Comparison of ENCODE assay signal across 17 cellular contexts in genomic region chr15:71729319-71729718, GRCh38.
DNase-seq lines count a peak whose midpoint lies in the region; ATAC-seq, FAIRE-seq and TF ChIP-seq lines count a peak whose summit lies in the region.
"Had no signal": no experiment of that assay in that cellular context is flagged by ENCODE, and none has a peak within 500 bp of the region (broad histone marks: within the 10 kb centered on the region; RNA-seq: fewer than 3 reads in every experiment).

No MANE protein-coding gene starts in this region.

- no peak overlapping the region for H3K9ac ChIP-seq in K562 (ENCODE audit: insufficient read depth in 1 of 2, low read depth in 2 of 2, low read length in 2 of 2)
- H3K9ac ChIP-seq: BLaER1 treated with 17β-estradiol and CSF1 and Interleukin-3, amounts not matched to agents 10 nM and 100 nM had no signal

- CTCF ChIA-PET in K562 (lab: Yijun Ruan, JAX; ENCODE audit: low intra/inter-chr PET ratio), result no interaction called here

- WGBS in K562 (ENCODE audit: insufficient coverage, low coverage, missing lambda C conversion rate), result 0% methylated on average over 2 of the region's 2 CpGs
- WGBS in upper lobe of left lung, 2 donors, result 33 to 45% methylated on average over 2 of the region's 2 CpGs

- no peaks in the 10 kb centered on the region; the same call in 1 of the 2 replicates for H4K20me1 ChIP-seq in K562 (replicated peaks; ENCODE audit: control insufficient read depth, insufficient read depth, low read length)
- H4K20me1 ChIP-seq: BLaER1 treated with 17β-estradiol and CSF1 and Interleukin-3, amounts not matched to agents 10 nM and 100 nM had no signal

- intact Hi-C loops in left ventricle myocardium inferior (cut with micrococcal nuclease), result no loop called here
- intact Hi-C loops in cardiac septum (cut with DNase I), result no loop called here
- intact Hi-C loops in K562 (cut with micrococcal nuclease), result no loop called here
- intact Hi-C loops in sciatic nerve (cut with DNase I), result loop anchor here (10.0 kb wide), 1 partner anchor 285 kb away; no protein-coding TSS in a partner anchor
- intact Hi-C loops in vagina (cut with DNase I), result no loop called here

- DNase-seq in left ventricle myocardium inferior (no peak), cardiac septum (ENCODE audit: low spot score) (no peak), K562 (ENCODE audit: extremely low read depth in 1 of 4, low spot score in 3 of 4) (no peak), sciatic nerve (ENCODE audit: low spot score) (no peak), vagina (ENCODE audit: extremely low spot score in 2 of 2) (no peak), upper lobe of left lung (no peak), RPMI8226 (no peak), glomerular visceral epithelial cell (ENCODE audit: extremely low spot score) (no peak)
- DNase-seq: 8988T; ACHN; Calu3; CD4-positive, CD25-positive, alpha-beta regulatory T cell; DMS 273 treated with DMSO at 0.1 percent for 48 hours; HCEC 1CT; HFFc6 had no signal

- FAIRE-seq in K562 (lab: Jason Lieb, UNC), result no peak
- FAIRE-seq: HTR-8/SVneo had no signal

- peak overlapping the region; percentile 47 for H3K27ac ChIP-seq in left ventricle myocardium inferior (replicated peaks)
- H3K27ac ChIP-seq in K562 (ENCODE audit: extremely low read depth, low read depth, low read length), result no peak overlapping the region
- H3K27ac ChIP-seq in vagina, result peak overlapping the region; percentile 63
- no peak overlapping the region for H3K27ac ChIP-seq in upper lobe of left lung
- H3K27ac ChIP-seq: BLaER1 treated with 17β-estradiol and CSF1 and Interleukin-3, amounts not matched to agents 10 nM and 100 nM had no signal

- H3K9me1 ChIP-seq in K562 (ENCODE audit: control insufficient read depth, insufficient read depth, low read length), result no peaks in the 10 kb centered on the region

- H3K79me2 ChIP-seq in K562 (ENCODE audit: control insufficient read depth, insufficient read depth, low read length), result no peaks in the 10 kb centered on the region

- TF ChIP-seq EP300 in K562 (IDR thresholded peaks at IDR 0.05; ENCODE audit: low read length) (no peak), upper lobe of left lung (IDR thresholded peaks at IDR 0.05) (no peak)

- no TSS peak for BruUV-seq in K562 (replicated peaks; lab: Mats Ljungman, UMichigan)

- ATAC-seq in K562, result no peak
- ATAC-seq in sciatic nerve, result peak; percentile 33
- ATAC-seq in upper lobe of left lung (ENCODE audit: low FRiP score in 2 of 2), result no peak

- no peak overlapping the region for H2AFZ ChIP-seq in K562 (ENCODE audit: low read depth, low read length)

- H3K36me3 ChIP-seq in left ventricle myocardium inferior (no peaks in the 10 kb centered on the region), K562 (ENCODE audit: control insufficient read depth, insufficient read depth, low read length) (no peaks in the 10 kb centered on the region), vagina (no peaks in the 10 kb centered on the region), upper lobe of left lung (no peaks in the 10 kb centered on the region)
- H3K36me3 ChIP-seq: BLaER1 treated with 17β-estradiol and CSF1 and Interleukin-3, amounts not matched to agents 10 nM and 100 nM had no signal

- H3K4me3 ChIP-seq in left ventricle myocardium inferior (no peak overlapping the region), K562 (no peak overlapping the region), vagina (no peak overlapping the region), upper lobe of left lung (no peak overlapping the region)
- H3K4me3 ChIP-seq: BLaER1 treated with 17β-estradiol and CSF1 and Interleukin-3, amounts not matched to agents 10 nM and 100 nM had no signal

- H3K9me3 ChIP-seq in left ventricle myocardium inferior (replicated peaks) (no peaks in the 10 kb centered on the region), K562 (replicated peaks; ENCODE audit: control insufficient read depth, insufficient read depth, low read depth, low read length) (no peaks in the 10 kb centered on the region), vagina (no peaks in the 10 kb centered on the region), upper lobe of left lung (no peaks in the 10 kb centered on the region)
- H3K9me3 ChIP-seq: BLaER1 treated with 17β-estradiol and CSF1 and Interleukin-3, amounts not matched to agents 10 nM and 100 nM had no signal

- TF ChIP-seq CTCF in left ventricle myocardium inferior (IDR thresholded peaks at IDR 0.05; ENCODE audit: borderline replicate concordance), result no peak
- TF ChIP-seq CTCF in K562 (IDR thresholded peaks at IDR 0.05 in 2 of 3, conservative IDR thresholded peaks at IDR 0.05 in 1 of 3; ENCODE audit: insufficient read depth in 2 of 3, low read depth in 1 of 3, low read length in 3 of 3), result no peak
- no peak for TF ChIP-seq CTCF in vagina (IDR thresholded peaks at IDR 0.05)
- no peak for TF ChIP-seq CTCF in upper lobe of left lung (IDR thresholded peaks at IDR 0.05)

- H3K4me1 ChIP-seq in left ventricle myocardium inferior (peaks cover 31% of the 10 kb centered on the region), K562 (replicated peaks in 1 of 2; ENCODE audit: control insufficient read depth in 2 of 2, insufficient read depth in 2 of 2, low read length in 2 of 2) (no peaks in the 10 kb centered on the region), vagina (peaks cover 31% of the 10 kb centered on the region), upper lobe of left lung (peaks cover 0 to 5% (median 2%) of the 10 kb centered on the region in 4 donors)

- in situ Hi-C loops in K562 (cut with MboI), result loop anchor here (25.0 kb wide), 1 partner anchor 767 kb away; no protein-coding TSS in a partner anchor

- no peak for TF ChIP-seq POLR2A in K562 (conservative IDR thresholded peaks at IDR 0.05)
- no peak for TF ChIP-seq POLR2A in vagina (IDR thresholded peaks at IDR 0.05)
- TF ChIP-seq POLR2A in upper lobe of left lung (IDR thresholded peaks at IDR 0.05), result no peak

- H3K4me2 ChIP-seq in K562 (ENCODE audit: insufficient read depth, low read length), result no peak overlapping the region

- TF ChIP-seq RAD21 in K562 (CRISPR knock-in tag; conservative IDR thresholded peaks at IDR 0.05 in 1 of 2, IDR thresholded peaks at IDR 0.05 in 1 of 2), result no peak

- POLR2A ChIA-PET in K562 (lab: Yijun Ruan, JAX), result interaction anchor here (0.8 kb wide), 1 partner anchor 20 kb away, joined by 4 read pairs; no protein-coding TSS in a partner anchor

- H3K27me3 ChIP-seq in left ventricle myocardium inferior (ENCODE audit: low read depth) (no peaks in the 10 kb centered on the region), K562 (ENCODE audit: control insufficient read depth in 2 of 2, insufficient read depth in 2 of 2, low read length in 2 of 2) (no peaks in the 10 kb centered on the region), vagina (no peaks in the 10 kb centered on the region), upper lobe of left lung (peaks cover 0 to 3% (median 0%) of the 10 kb centered on the region in 4 donors)
- H3K27me3 ChIP-seq: BLaER1 treated with 17β-estradiol and CSF1 and Interleukin-3, amounts not matched to agents 10 nM and 100 nM had no signal

TF ChIP-seq in K562, 482 proteins besides CTCF, POLR2A, EP300 and RAD21:
- TF ChIP-seq NCOA4 (IDR thresholded peaks at IDR 0.05; ENCODE audit: partially characterized antibody) (no peak), ZNF316 (IDR thresholded peaks at IDR 0.05) (peak; percentile 58), KDM5B (IDR thresholded peaks at IDR 0.05; ENCODE audit: insufficient replicate concordance, low read depth, low read length) (no peak)

Comparison
In these comparisons a context has a peak if more than half of its experiments do, and no peak if none do; other contexts are left out.
1. H3K27ac ChIP-seq: peak in left ventricle myocardium inferior (single experiment) and vagina (single experiment); none in K562 (single experiment) and upper lobe of left lung (0 of 4).